ENCODE assay signal across 2 cellular contexts in the genomic region with DNA sequence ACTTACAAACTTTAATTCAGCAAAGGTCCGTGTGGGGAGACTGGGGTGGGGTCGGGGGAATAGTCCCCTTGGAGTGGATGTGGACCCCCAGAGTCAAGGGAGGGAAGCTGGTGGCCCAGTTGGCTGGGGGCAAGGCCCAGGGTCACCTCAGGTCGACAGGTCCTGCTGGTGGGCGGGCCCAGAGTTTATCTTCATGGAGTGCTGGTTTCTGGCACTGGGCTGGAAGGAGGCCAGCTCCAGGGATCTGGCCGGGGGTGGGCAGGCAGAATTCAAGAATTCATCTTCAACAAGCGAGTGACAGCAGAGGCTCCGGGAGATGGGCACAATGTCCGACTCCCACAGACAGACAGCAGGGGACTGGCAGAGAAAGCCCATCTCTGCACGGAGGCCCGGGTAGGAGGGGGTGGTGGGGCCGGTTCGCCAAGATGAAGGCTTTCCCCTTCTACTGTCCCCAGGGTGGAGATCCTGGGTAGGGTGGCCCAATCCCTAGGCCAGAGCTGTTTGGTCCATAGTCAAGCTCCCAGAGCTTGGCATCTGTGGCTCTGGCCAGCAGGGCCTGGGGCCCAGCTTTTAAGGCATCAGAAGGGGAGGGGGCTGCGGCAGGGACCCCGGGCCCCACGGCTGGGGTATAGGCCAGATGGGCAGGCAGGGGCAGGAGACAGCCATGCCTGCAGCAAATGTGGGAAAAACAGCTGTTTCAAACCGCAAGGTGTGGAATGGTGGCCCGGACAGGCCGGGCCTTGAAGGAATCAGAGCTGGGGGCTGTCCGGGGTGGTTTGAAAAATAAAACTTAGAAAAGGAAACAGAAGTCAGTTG.
TF ChIP-seq lines count a peak whose summit lies in the region.

No MANE protein-coding gene starts in this region.

TF ChIP-seq in A549, 52 proteins besides CTCF, POLR2A, EP300 and RAD21:
- no peak for TF ChIP-seq RFX5 (IDR thresholded peaks at IDR 0.05)
- no peak for TF ChIP-seq ZFP36 (IDR thresholded peaks at IDR 0.05; ENCODE audit: borderline replicate concordance, partially characterized antibody)
- TF ChIP-seq HEYL (CRISPR knock-in tag; IDR thresholded peaks at IDR 0.05): no peak
- TF ChIP-seq MAFK (IDR thresholded peaks at IDR 0.05; ENCODE audit: partially characterized antibody): no peak

TF ChIP-seq in GM12878, 131 proteins besides CTCF, POLR2A, EP300 and RAD21:
- TF ChIP-seq MTA2 (IDR thresholded peaks at IDR 0.05; ENCODE audit: low read depth) (no peak), TCF3 (IDR thresholded peaks at IDR 0.05; ENCODE audit: borderline replicate concordance, insufficient read depth, low read depth, low read length) (no peak), MXI1 (IDR thresholded peaks at IDR 0.05; ENCODE audit: low read depth, low read length) (no peak), ZZZ3 (IDR thresholded peaks at IDR 0.05; ENCODE audit: control insufficient read depth, insufficient read length, low read depth) (no peak), SUZ12 (IDR thresholded peaks at IDR 0.05; ENCODE audit: unreplicated experiment) (no peak), NR2F1 (conservative IDR thresholded peaks at IDR 0.05) (no peak), MTA3 (IDR thresholded peaks at IDR 0.05; ENCODE audit: borderline replicate concordance, low read length) (no peak), SMAD5 (IDR thresholded peaks at IDR 0.05; ENCODE audit: low read depth) (no peak), BACH1 (IDR thresholded peaks at IDR 0.05; ENCODE audit: borderline replicate concordance) (no peak), MEF2B (IDR thresholded peaks at IDR 0.05; ENCODE audit: partially characterized antibody, poor library complexity, severe bottlenecking) (no peak), ZNF622 (IDR thresholded peaks at IDR 0.05) (no peak)
- TF ChIP-seq, protein P1, sequence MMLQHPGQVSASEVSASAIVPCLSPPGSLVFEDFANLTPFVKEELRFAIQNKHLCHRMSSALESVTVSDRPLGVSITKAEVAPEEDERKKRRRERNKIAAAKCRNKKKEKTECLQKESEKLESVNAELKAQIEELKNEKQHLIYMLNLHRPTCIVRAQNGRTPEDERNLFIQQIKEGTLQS (IDR thresholded peaks at IDR 0.05; ENCODE audit: borderline replicate concordance, extremely low read depth, low read depth, low read length): no peak
- TF ChIP-seq, protein P2, sequence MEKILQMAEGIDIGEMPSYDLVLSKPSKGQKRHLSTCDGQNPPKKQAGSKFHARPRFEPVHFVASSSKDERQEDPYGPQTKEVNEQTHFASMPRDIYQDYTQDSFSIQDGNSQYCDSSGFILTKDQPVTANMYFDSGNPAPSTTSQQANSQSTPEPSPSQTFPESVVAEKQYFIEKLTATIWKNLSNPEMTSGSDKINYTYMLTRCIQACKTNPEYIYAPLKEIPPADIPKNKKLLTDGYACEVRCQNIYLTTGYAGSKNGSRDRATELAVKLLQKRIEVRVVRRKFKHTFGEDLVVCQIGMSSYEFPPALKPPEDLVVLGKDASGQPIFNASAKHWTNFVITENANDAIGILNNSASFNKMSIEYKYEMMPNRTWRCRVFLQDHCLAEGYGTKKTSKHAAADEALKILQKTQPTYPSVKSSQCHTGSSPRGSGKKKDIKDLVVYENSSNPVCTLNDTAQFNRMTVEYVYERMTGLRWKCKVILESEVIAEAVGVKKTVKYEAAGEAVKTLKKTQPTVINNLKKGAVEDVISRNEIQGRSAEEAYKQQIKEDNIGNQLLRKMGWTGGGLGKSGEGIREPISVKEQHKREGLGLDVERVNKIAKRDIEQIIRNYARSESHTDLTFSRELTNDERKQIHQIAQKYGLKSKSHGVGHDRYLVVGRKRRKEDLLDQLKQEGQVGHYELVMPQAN (conservative IDR thresholded peaks at IDR 0.05): no peak
